In the genomic region with DNA sequence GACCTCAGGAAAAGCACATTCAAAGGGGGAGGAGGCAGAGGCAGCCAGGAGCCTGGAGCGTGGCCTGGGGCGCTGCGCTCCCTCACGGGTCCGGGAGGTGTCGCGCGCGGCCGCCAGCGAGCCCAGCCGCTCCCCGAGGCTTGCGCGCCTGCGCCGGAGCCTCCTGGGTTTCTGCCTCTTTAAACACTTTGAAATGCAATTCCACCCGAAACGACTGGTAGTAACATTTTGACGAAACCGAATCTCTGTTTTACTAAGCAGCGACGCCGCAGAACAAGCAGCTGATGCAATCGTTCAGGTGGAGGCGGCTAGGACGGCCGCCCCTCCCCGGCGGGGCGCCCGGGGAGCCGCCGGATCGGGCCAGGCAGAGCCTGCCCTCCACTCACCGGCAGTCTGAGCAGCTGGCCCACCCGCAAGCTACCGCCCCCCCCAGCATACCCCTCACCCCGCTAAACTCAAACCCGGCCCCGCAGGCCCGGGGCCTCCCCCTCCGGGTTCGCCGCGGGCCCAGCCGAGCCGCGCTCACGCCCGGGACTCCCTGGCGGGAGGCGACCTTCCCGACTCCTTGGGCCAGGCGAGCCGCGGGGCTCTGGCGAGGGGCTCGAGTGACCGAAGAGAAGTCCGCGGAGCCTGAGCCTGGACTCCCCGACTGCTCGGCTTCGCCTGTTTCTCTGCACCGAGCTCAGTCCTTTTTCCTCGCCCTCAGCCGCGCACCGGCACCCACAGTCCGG, we compare ENCODE assay signal across 8 cellular contexts. TPM values are rescaled to one million over a fixed set of nuclear protein-coding genes. Genes with fewer than 3 reads are reported as not detected.
A peak's percentile ranks its signal among the peaks of the same experiment; 100 is the strongest.
DNase-seq lines count a peak whose midpoint lies in the region; ATAC-seq and TF ChIP-seq lines count a peak whose summit lies in the region.

No MANE protein-coding gene starts in this region.

- no peaks in the 10 kb centered on the region for H4K20me1 ChIP-seq in SU-DHL-6 (ENCODE audit: low read depth, low read length)

- H3F3A ChIP-seq in SU-DHL-6 (ENCODE audit: insufficient read depth) = no peaks in the 10 kb centered on the region

- peaks cover 0 to 61% of the 10 kb centered on the region in 2 donors for H3K4me1 ChIP-seq in right atrium auricular region
- peaks cover 3% of the 10 kb centered on the region for H3K4me1 ChIP-seq in prostate gland (replicated peaks)
- peaks cover 38% of the 10 kb centered on the region for H3K4me1 ChIP-seq in upper lobe of right lung

- under 1% methylated on average over 63 of the region's 71 CpGs for WGBS in prostate gland

- peak overlapping the region; percentile 38 for H3K4me2 ChIP-seq in SU-DHL-6 (ENCODE audit: low read depth, low read length, poor library complexity, severe bottlenecking)

- peak overlapping the region; percentile 23; the same call in 1 of the 2 replicates for H3K9ac ChIP-seq in SU-DHL-6 (ENCODE audit: low read length)

- H3K27ac ChIP-seq in SU-DHL-6 (ENCODE audit: low read depth, low read length) = no peak overlapping the region
- peak overlapping the region; percentile 59 to 65 for H3K27ac ChIP-seq in right atrium auricular region
- peak overlapping the region; percentile 78 to 87 for H3K27ac ChIP-seq in prostate gland
- H3K27ac ChIP-seq in upper lobe of right lung = peak overlapping the region; percentile 70

- H3K27me3 ChIP-seq in SU-DHL-6 (ENCODE audit: low read length) (no peaks in the 10 kb centered on the region), right atrium auricular region (peaks cover 11 to 35% of the 10 kb centered on the region in 2 donors), prostate gland (replicated peaks; ENCODE audit: insufficient read depth) (peaks cover 5% of the 10 kb centered on the region), upper lobe of right lung (peaks cover 72% of the 10 kb centered on the region)

- H3K79me2 ChIP-seq in SU-DHL-6 (ENCODE audit: insufficient read depth, low read length) = no peaks in the 10 kb centered on the region

- no peaks in the 10 kb centered on the region for H3K9me2 ChIP-seq in SU-DHL-6 (replicated peaks; ENCODE audit: insufficient read depth, low read length)

- H3K4me3 ChIP-seq in SU-DHL-6 (ENCODE audit: insufficient read depth, low read length, poor library complexity, severe bottlenecking) (peak overlapping the region; percentile 40), right atrium auricular region (peak overlapping the region; percentile 58 to 65), prostate gland (peak overlapping the region; percentile 47 to 53), upper lobe of right lung (peak overlapping the region; percentile 64)

- H3K9me3 ChIP-seq in SU-DHL-6 (ENCODE audit: insufficient read depth, low read length) (no peaks in the 10 kb centered on the region), right atrium auricular region (no peaks in the 10 kb centered on the region), prostate gland (no peaks in the 10 kb centered on the region), upper lobe of right lung (no peaks in the 10 kb centered on the region)

- TF ChIP-seq RAD21 in Ishikawa (IDR thresholded peaks at IDR 0.05; ENCODE audit: low read depth) = peak; percentile 78

- TF ChIP-seq CTCF in SU-DHL-6 (IDR thresholded peaks at IDR 0.05; ENCODE audit: insufficient read depth, low read length, poor library complexity, severe bottlenecking) = no peak
- peak; percentile 77 to 89 for TF ChIP-seq CTCF in right atrium auricular region (IDR thresholded peaks at IDR 0.05)
- peak; percentile 40 to 90 (median 72) for TF ChIP-seq CTCF in prostate gland (IDR thresholded peaks at IDR 0.05)
- peak; percentile 81 for TF ChIP-seq CTCF in upper lobe of right lung (IDR thresholded peaks at IDR 0.05)

- TF ChIP-seq EP300 in Ishikawa (IDR thresholded peaks at IDR 0.05; ENCODE audit: borderline replicate concordance) = 0 out of 2 replicates have a peak, but pooled peaks have one; percentile 11

- H3K36me3 ChIP-seq in SU-DHL-6 (ENCODE audit: low read length) (no peaks in the 10 kb centered on the region), right atrium auricular region (no peaks in the 10 kb centered on the region), prostate gland (no peaks in the 10 kb centered on the region), upper lobe of right lung (no peaks in the 10 kb centered on the region)

- H2AFZ ChIP-seq in SU-DHL-6 (ENCODE audit: low read depth, low read length, severe bottlenecking) = peak overlapping the region; percentile 20

- DNase-seq in DMS53 (lab: John Stamatoyannopoulos, UW) = peak; percentile 95
- peak; percentile 67 for DNase-seq in amniotic epithelial cell (ENCODE audit: low read depth)
- DNase-seq in right atrium auricular region (ENCODE audit: low spot score) = no peak
- DNase-seq in prostate gland (ENCODE audit: low spot score) = peak; percentile 59
- DNase-seq in upper lobe of right lung = peak; percentile 92

- intact Hi-C loops in prostate gland (cut with DNase I) = loop anchor here (2.0 to 5.0 kb wide), 3 partner anchors 70 to 500 kb away; partner anchors contain the start of gene ODAD2
- intact Hi-C loops in upper lobe of right lung (cut with DNase I) = no loop called here

- no peak for TF ChIP-seq POLR2A in prostate gland (IDR thresholded peaks at IDR 0.05)

- ATAC-seq in GM21529 (IDR thresholded peaks at IDR 0.05; ENCODE audit: unreplicated experiment) (peak; percentile 95), upper lobe of right lung (peak; percentile 95)

TF ChIP-seq in Ishikawa, 13 proteins besides CTCF, POLR2A, EP300 and RAD21:
- no peak for TF ChIP-seq FOXM1 (IDR thresholded peaks at IDR 0.05; ENCODE audit: borderline replicate concordance, low read depth)
- peak; percentile 73 for TF ChIP-seq CEBPB (IDR thresholded peaks at IDR 0.05)
- no peak for TF ChIP-seq ZBTB7A (IDR thresholded peaks at IDR 0.05; ENCODE audit: low read depth)
- 0 out of 2 replicates have a peak, but pooled peaks have one; percentile 32 for TF ChIP-seq MAX (IDR thresholded peaks at IDR 0.05)
- TF ChIP-seq YY1 (IDR thresholded peaks at IDR 0.05; ENCODE audit: low read depth) = peak; percentile 9; the same call in 1 of the 2 replicates
- no peak for TF ChIP-seq TEAD4 (IDR thresholded peaks at IDR 0.05)
- no peak for TF ChIP-seq EGR1 (IDR thresholded peaks at IDR 0.05)
- TF ChIP-seq, protein P1, sequence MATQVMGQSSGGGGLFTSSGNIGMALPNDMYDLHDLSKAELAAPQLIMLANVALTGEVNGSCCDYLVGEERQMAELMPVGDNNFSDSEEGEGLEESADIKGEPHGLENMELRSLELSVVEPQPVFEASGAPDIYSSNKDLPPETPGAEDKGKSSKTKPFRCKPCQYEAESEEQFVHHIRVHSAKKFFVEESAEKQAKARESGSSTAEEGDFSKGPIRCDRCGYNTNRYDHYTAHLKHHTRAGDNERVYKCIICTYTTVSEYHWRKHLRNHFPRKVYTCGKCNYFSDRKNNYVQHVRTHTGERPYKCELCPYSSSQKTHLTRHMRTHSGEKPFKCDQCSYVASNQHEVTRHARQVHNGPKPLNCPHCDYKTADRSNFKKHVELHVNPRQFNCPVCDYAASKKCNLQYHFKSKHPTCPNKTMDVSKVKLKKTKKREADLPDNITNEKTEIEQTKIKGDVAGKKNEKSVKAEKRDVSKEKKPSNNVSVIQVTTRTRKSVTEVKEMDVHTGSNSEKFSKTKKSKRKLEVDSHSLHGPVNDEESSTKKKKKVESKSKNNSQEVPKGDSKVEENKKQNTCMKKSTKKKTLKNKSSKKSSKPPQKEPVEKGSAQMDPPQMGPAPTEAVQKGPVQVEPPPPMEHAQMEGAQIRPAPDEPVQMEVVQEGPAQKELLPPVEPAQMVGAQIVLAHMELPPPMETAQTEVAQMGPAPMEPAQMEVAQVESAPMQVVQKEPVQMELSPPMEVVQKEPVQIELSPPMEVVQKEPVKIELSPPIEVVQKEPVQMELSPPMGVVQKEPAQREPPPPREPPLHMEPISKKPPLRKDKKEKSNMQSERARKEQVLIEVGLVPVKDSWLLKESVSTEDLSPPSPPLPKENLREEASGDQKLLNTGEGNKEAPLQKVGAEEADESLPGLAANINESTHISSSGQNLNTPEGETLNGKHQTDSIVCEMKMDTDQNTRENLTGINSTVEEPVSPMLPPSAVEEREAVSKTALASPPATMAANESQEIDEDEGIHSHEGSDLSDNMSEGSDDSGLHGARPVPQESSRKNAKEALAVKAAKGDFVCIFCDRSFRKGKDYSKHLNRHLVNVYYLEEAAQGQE (IDR thresholded peaks at IDR 0.05; ENCODE audit: low read depth) = no peak
- TF ChIP-seq CREB1 (IDR thresholded peaks at IDR 0.05; ENCODE audit: low read depth) = peak; percentile 69
- TF ChIP-seq TCF12 (IDR thresholded peaks at IDR 0.05; ENCODE audit: low read depth) = peak; percentile 49; the same call in 1 of the 2 replicates
- TF ChIP-seq TAF1 (IDR thresholded peaks at IDR 0.05; ENCODE audit: low read depth) = peak; percentile 78; the same call in 1 of the 2 replicates
- no peak for TF ChIP-seq NFIC (IDR thresholded peaks at IDR 0.05)
- TF ChIP-seq USF1 (IDR thresholded peaks at IDR 0.05) = no peak

RNA-seq across cellular contexts. Expression of gene MKX, which starts 3.3 kb away (rescaled TPM):
- under 1 TPM; 0.22 to 0.63 TPM for total RNA-seq in right atrium auricular region
- 10 to 100 TPM; 10.1 to 10.5 TPM for total RNA-seq in prostate gland
- 1.7 TPM for total RNA-seq in upper lobe of right lung
